2 cellular contexts compared by ENCODE assay signal in genomic region chr11:129650044-129650443, GRCh38.
DNase-seq lines count a peak whose midpoint lies in the region; ATAC-seq, FAIRE-seq and TF ChIP-seq lines count a peak whose summit lies in the region.
"Not testable (repeated sequence)": the region's sequence is repeated elsewhere in the genome, so short reads cannot be mapped to it uniquely, and the experiment has no call there.

No MANE protein-coding gene starts in this region.

- intact Hi-C loops in K562 (cut with micrococcal nuclease), result not testable (repeated sequence)

- TF ChIP-seq CTCF in HEK293 (tag by site-specific recombination; IDR thresholded peaks at IDR 0.05); K562 (IDR thresholded peaks at IDR 0.05 in 2 of 3, conservative IDR thresholded peaks at IDR 0.05 in 1 of 3; ENCODE audit: insufficient read depth in 2 of 3, low read depth in 1 of 3, low read length in 3 of 3): not testable (repeated sequence)

- not testable (repeated sequence) for H3K27me3 ChIP-seq in K562 (ENCODE audit: control insufficient read depth in 2 of 2, insufficient read depth in 2 of 2, low read length in 2 of 2)

- in situ Hi-C loops in K562 (cut with MboI), result not testable (repeated sequence)

- not testable (repeated sequence) for H3K4me1 ChIP-seq in HEK293 (ENCODE audit: control insufficient read depth, insufficient read depth, low read length); K562 (replicated peaks in 1 of 2; ENCODE audit: control insufficient read depth in 2 of 2, insufficient read depth in 2 of 2, low read length in 2 of 2)

- H3K4me3 ChIP-seq in HEK293 (ENCODE audit: low read depth, low read length); K562: not testable (repeated sequence)

- H3K9me1 ChIP-seq in K562 (ENCODE audit: control insufficient read depth, insufficient read depth, low read length), result not testable (repeated sequence)

- H3K4me2 ChIP-seq in K562 (ENCODE audit: insufficient read depth, low read length), result not testable (repeated sequence)

- 2% methylated on average over 4 of the region's 4 CpGs for WGBS in K562 (ENCODE audit: insufficient coverage, low coverage, missing lambda C conversion rate)

- not testable (repeated sequence) for H3K79me2 ChIP-seq in K562 (ENCODE audit: control insufficient read depth, insufficient read depth, low read length)

- H4K20me1 ChIP-seq in K562 (replicated peaks; ENCODE audit: control insufficient read depth, insufficient read depth, low read length), result not testable (repeated sequence)

- FAIRE-seq in K562 (lab: Jason Lieb, UNC), result not testable (repeated sequence)

- not testable (repeated sequence) for TF ChIP-seq POLR2A in K562 (conservative IDR thresholded peaks at IDR 0.05)

- not testable (repeated sequence) for H3K9me3 ChIP-seq in HEK293 (ENCODE audit: control insufficient read depth, insufficient read depth, low read depth, low read length); K562 (replicated peaks; ENCODE audit: control insufficient read depth, insufficient read depth, low read depth, low read length)

- H3K36me3 ChIP-seq in HEK293 (ENCODE audit: control insufficient read depth in 2 of 2, insufficient read depth in 1 of 2, low read length in 2 of 2); K562 (ENCODE audit: control insufficient read depth, insufficient read depth, low read length): not testable (repeated sequence)

- DNase-seq in K562 (ENCODE audit: extremely low read depth in 1 of 4, low spot score in 3 of 4), result not testable (repeated sequence)

- not testable (repeated sequence) for BruUV-seq in K562 (replicated peaks; lab: Mats Ljungman, UMichigan)

- H3K27ac ChIP-seq in HEK293 (ENCODE audit: extremely low read depth, low read depth, low read length); K562 (ENCODE audit: extremely low read depth, low read depth, low read length): not testable (repeated sequence)

- POLR2A ChIA-PET in HEK293 (lab: Yijun Ruan, JAX); K562 (lab: Yijun Ruan, JAX): not testable (repeated sequence)

- CTCF ChIA-PET in HEK293 (lab: Yijun Ruan, JAX); K562 (lab: Yijun Ruan, JAX; ENCODE audit: low intra/inter-chr PET ratio): not testable (repeated sequence)

- H3K9ac ChIP-seq in K562 (ENCODE audit: insufficient read depth in 1 of 2, low read depth in 2 of 2, low read length in 2 of 2), result not testable (repeated sequence)

- H2AFZ ChIP-seq in K562 (ENCODE audit: low read depth, low read length), result not testable (repeated sequence)

- ATAC-seq in K562, result not testable (repeated sequence)

- TF ChIP-seq EP300 in K562 (IDR thresholded peaks at IDR 0.05; ENCODE audit: low read length), result not testable (repeated sequence)

- not testable (repeated sequence) for TF ChIP-seq RAD21 in K562 (CRISPR knock-in tag; conservative IDR thresholded peaks at IDR 0.05 in 1 of 2, IDR thresholded peaks at IDR 0.05 in 1 of 2)

TF ChIP-seq in HEK293, 187 proteins besides CTCF, POLR2A, EP300 and RAD21:
- peak; percentile 87 for TF ChIP-seq ZNF146 (tag by site-specific recombination; IDR thresholded peaks at IDR 0.05)

TF ChIP-seq in K562, 482 proteins besides CTCF, POLR2A, EP300 and RAD21:
- peak; percentile 51 for TF ChIP-seq ZNF146 (CRISPR knock-in tag; IDR thresholded peaks at IDR 0.05; ENCODE audit: unreplicated experiment)
- 0 out of 2 replicates have a peak, but pooled peaks have one; percentile 15 for TF ChIP-seq BCOR (IDR thresholded peaks at IDR 0.05)
